Comparison of ENCODE assay signal across 19 cellular contexts in the genomic region with DNA sequence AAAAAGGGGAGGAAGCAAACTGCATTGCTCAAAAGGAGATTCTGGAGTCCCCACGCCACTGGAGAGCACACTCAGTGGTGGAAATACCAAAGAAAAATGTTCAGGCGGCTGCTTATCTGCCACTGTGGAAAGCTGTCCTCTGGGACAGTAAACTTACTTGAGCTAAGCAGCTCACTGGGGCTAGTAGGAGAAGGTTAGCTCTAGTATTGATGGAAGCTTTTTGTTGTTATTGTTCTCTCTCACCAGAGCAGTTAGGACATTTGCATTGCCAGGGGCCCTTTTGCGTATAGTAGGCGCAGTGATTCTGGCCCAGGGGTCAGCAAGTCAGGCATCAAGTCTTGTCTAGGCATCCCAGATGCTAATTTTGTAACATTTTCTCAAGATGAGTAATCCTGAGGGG. TPM values are rescaled to one million over a fixed set of nuclear protein-coding genes. Genes with fewer than 3 reads are reported as not detected.
DNase-seq lines count a peak whose midpoint lies in the region; ATAC-seq and TF ChIP-seq lines count a peak whose summit lies in the region.
"Had no signal": no experiment of that assay in that cellular context is flagged by ENCODE, and none has a peak within 500 bp of the region (broad histone marks: within the 10 kb centered on the region; RNA-seq: fewer than 3 reads in every experiment).

No MANE protein-coding gene starts in this region.

- intact Hi-C loops in ascending aorta (cut with DNase I) = no loop called here

- H3K9ac ChIP-seq in HUES64 (ENCODE audit: low read depth, low read length) = no peak overlapping the region
- H3K9ac ChIP-seq in neural progenitor cell = no peak overlapping the region

- H3K27ac Mint-ChIP-seq in GM23338 (no peak overlapping the region), neural progenitor cell (no peak overlapping the region)
- H3K27ac Mint-ChIP-seq: CD4-positive, CD25-positive, alpha-beta regulatory T cell; IgD-negative memory B cell had no signal

- peak overlapping the region; percentile 59 for H3K4me2 ChIP-seq in GM23338
- H3K4me2 ChIP-seq in neural progenitor cell = no peak overlapping the region

- H3K4me1 Mint-ChIP-seq in GM23338 (peaks cover 9% of the 10 kb centered on the region), neural progenitor cell (peaks cover 9% of the 10 kb centered on the region)
- H3K4me1 Mint-ChIP-seq: CD4-positive, CD25-positive, alpha-beta regulatory T cell had no signal

- H3K27me3 ChIP-seq in GM23338 (ENCODE audit: insufficient read depth) (no peaks in the 10 kb centered on the region), HUES64 (ENCODE audit: insufficient read depth, low read length) (no peaks in the 10 kb centered on the region), neural progenitor cell (no peaks in the 10 kb centered on the region), ascending aorta (no peaks in the 10 kb centered on the region)

- H3K79me2 ChIP-seq in GM23338 (replicated peaks; ENCODE audit: insufficient read depth) = no peaks in the 10 kb centered on the region
- H3K79me2 ChIP-seq in neural progenitor cell (ENCODE audit: low read depth) = no peaks in the 10 kb centered on the region

- H3F3A ChIP-seq in GM23338 (replicated peaks; ENCODE audit: low read depth) (no peaks in the 10 kb centered on the region), neural progenitor cell (ENCODE audit: low read depth) (no peaks in the 10 kb centered on the region)

- H3K4me3 ChIP-seq in GM23338 = no peak overlapping the region
- H3K4me3 ChIP-seq in HUES64 (ENCODE audit: low read length) = no peak overlapping the region
- no peak overlapping the region for H3K4me3 ChIP-seq in neural progenitor cell
- no peak overlapping the region for H3K4me3 ChIP-seq in ascending aorta
- H3K4me3 ChIP-seq: HAP-1 had no signal

- TF ChIP-seq CTCF in GM23338 (conservative IDR thresholded peaks at IDR 0.05; ENCODE audit: low read depth in 2 of 2) = no peak
- TF ChIP-seq CTCF in neural progenitor cell (IDR thresholded peaks at IDR 0.05) = no peak
- TF ChIP-seq CTCF in ascending aorta (IDR thresholded peaks at IDR 0.05) = no peak

- H3K36me3 ChIP-seq in GM23338 (ENCODE audit: insufficient read depth) = peaks cover 2% of the 10 kb centered on the region; the same call in 1 of the 2 replicates
- no peaks in the 10 kb centered on the region for H3K36me3 ChIP-seq in HUES64 (ENCODE audit: insufficient read depth, low read length)
- H3K36me3 ChIP-seq in neural progenitor cell = no peaks in the 10 kb centered on the region
- H3K36me3 ChIP-seq in ascending aorta = no peaks in the 10 kb centered on the region
- H3K36me3 ChIP-seq: HAP-1 had no signal

- peak; percentile 30 for DNase-seq in GM23338 (ENCODE audit: low spot score)
- DNase-seq in foreskin melanocyte = peak; percentile 46
- no peak for DNase-seq in neural progenitor cell (ENCODE audit: low spot score)
- no peak for DNase-seq in SW480 (ENCODE audit: low spot score)
- no peak for DNase-seq in ascending aorta (ENCODE audit: low spot score in 2 of 2)
- DNase-seq: CD4-positive, CD25-positive, alpha-beta regulatory T cell; EL; MV-4-11; NCI-H1694; NCI-H2081; NCI-H2171; NCI-H524 treated with DMSO at 0.1 percent for 48 hours; PC-3 had no signal

- ATAC-seq in GM23338 = peak; percentile 61
- ATAC-seq in GM21786 (IDR thresholded peaks at IDR 0.05; ENCODE audit: unreplicated experiment) = no peak
- ATAC-seq: PC-3, SK-N-SH treated with all-trans-retinoic acid at 6 μM for 48 hours had no signal

- H3K9me3 Mint-ChIP-seq in GM23338 = peaks cover 23% of the 10 kb centered on the region
- peaks cover 9% of the 10 kb centered on the region for H3K9me3 Mint-ChIP-seq in neural progenitor cell

- H2AFZ ChIP-seq in GM23338 = no peak overlapping the region
- H2AFZ ChIP-seq in neural progenitor cell (replicated peaks) = peak overlapping the region; percentile 30

- H3K9me3 ChIP-seq in HUES64 (ENCODE audit: insufficient read depth, low read depth, low read length) (peaks cover 11% of the 10 kb centered on the region), neural progenitor cell (ENCODE audit: low read depth) (peaks cover 8% of the 10 kb centered on the region), ascending aorta (no peaks in the 10 kb centered on the region)
- H3K9me3 ChIP-seq: HAP-1 had no signal

- H3K27ac ChIP-seq in GM23338 (ENCODE audit: low read depth) = no peak overlapping the region
- H3K27ac ChIP-seq in HUES64 (ENCODE audit: low read depth, low read length) = peak overlapping the region; percentile 46; the same call in 1 of the 2 replicates
- H3K27ac ChIP-seq in neural progenitor cell = no peak overlapping the region
- H3K27ac ChIP-seq in ascending aorta = no peak overlapping the region
- H3K27ac ChIP-seq: RWPE1 had no signal

- H4K20me1 ChIP-seq in GM23338 (replicated peaks; ENCODE audit: insufficient read depth) = no peaks in the 10 kb centered on the region
- no peaks in the 10 kb centered on the region for H4K20me1 ChIP-seq in neural progenitor cell (ENCODE audit: low read depth)

- H3K36me3 Mint-ChIP-seq in GM23338 (ENCODE audit: low read depth) (peaks cover 7% of the 10 kb centered on the region; the same call in 2 of the 3 replicates), neural progenitor cell (no peaks in the 10 kb centered on the region)
- H3K36me3 Mint-ChIP-seq: CD4-positive, CD25-positive, alpha-beta regulatory T cell; IgD-negative memory B cell had no signal

- WGBS in HUES64 = 50% methylated on average over 4 of the region's 4 CpGs

- H3K4me3 Mint-ChIP-seq in GM23338 (no peak overlapping the region), neural progenitor cell (no peak overlapping the region)
- H3K4me3 Mint-ChIP-seq: CD4-positive, CD25-positive, alpha-beta regulatory T cell; IgD-negative memory B cell had no signal

- H3K4me1 ChIP-seq in GM23338 (ENCODE audit: insufficient read depth) (peaks cover 12% of the 10 kb centered on the region), HUES64 (ENCODE audit: insufficient read depth, low read length) (peaks cover 14% of the 10 kb centered on the region), neural progenitor cell (peaks cover 12% of the 10 kb centered on the region), ascending aorta (peaks cover 8 to 22% of the 10 kb centered on the region in 2 donors)
- H3K4me1 ChIP-seq: HAP-1 had no signal

- H3K27me3 Mint-ChIP-seq in GM23338 (ENCODE audit: insufficient read depth, low read depth, poor library complexity) (peaks cover 8% of the 10 kb centered on the region), neural progenitor cell (ENCODE audit: insufficient read depth, low read depth) (no peaks in the 10 kb centered on the region)

- no peaks in the 10 kb centered on the region for H3K9me2 ChIP-seq in GM23338 (ENCODE audit: insufficient read depth)

TF ChIP-seq in GM23338, 12 proteins besides CTCF, POLR2A, EP300 and RAD21:
- TF ChIP-seq, protein P1, sequence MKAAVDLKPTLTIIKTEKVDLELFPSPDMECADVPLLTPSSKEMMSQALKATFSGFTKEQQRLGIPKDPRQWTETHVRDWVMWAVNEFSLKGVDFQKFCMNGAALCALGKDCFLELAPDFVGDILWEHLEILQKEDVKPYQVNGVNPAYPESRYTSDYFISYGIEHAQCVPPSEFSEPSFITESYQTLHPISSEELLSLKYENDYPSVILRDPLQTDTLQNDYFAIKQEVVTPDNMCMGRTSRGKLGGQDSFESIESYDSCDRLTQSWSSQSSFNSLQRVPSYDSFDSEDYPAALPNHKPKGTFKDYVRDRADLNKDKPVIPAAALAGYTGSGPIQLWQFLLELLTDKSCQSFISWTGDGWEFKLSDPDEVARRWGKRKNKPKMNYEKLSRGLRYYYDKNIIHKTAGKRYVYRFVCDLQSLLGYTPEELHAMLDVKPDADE (IDR thresholded peaks at IDR 0.05) = no peak
- no peak for TF ChIP-seq STAT1 (IDR thresholded peaks at IDR 0.05; ENCODE audit: unreplicated experiment)
- TF ChIP-seq CREB1 (CRISPR knock-in tag; IDR thresholded peaks at IDR 0.05; ENCODE audit: low read depth) = no peak
- TF ChIP-seq, protein P2, sequence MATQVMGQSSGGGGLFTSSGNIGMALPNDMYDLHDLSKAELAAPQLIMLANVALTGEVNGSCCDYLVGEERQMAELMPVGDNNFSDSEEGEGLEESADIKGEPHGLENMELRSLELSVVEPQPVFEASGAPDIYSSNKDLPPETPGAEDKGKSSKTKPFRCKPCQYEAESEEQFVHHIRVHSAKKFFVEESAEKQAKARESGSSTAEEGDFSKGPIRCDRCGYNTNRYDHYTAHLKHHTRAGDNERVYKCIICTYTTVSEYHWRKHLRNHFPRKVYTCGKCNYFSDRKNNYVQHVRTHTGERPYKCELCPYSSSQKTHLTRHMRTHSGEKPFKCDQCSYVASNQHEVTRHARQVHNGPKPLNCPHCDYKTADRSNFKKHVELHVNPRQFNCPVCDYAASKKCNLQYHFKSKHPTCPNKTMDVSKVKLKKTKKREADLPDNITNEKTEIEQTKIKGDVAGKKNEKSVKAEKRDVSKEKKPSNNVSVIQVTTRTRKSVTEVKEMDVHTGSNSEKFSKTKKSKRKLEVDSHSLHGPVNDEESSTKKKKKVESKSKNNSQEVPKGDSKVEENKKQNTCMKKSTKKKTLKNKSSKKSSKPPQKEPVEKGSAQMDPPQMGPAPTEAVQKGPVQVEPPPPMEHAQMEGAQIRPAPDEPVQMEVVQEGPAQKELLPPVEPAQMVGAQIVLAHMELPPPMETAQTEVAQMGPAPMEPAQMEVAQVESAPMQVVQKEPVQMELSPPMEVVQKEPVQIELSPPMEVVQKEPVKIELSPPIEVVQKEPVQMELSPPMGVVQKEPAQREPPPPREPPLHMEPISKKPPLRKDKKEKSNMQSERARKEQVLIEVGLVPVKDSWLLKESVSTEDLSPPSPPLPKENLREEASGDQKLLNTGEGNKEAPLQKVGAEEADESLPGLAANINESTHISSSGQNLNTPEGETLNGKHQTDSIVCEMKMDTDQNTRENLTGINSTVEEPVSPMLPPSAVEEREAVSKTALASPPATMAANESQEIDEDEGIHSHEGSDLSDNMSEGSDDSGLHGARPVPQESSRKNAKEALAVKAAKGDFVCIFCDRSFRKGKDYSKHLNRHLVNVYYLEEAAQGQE (IDR thresholded peaks at IDR 0.05; ENCODE audit: unreplicated experiment) = no peak
- TF ChIP-seq POLR2AphosphoS5 (IDR thresholded peaks at IDR 0.05; ENCODE audit: low read depth) = no peak
- TF ChIP-seq NANOG (IDR thresholded peaks at IDR 0.05; ENCODE audit: borderline replicate concordance) = no peak
- TF ChIP-seq ZNF331 (CRISPR knock-in tag; IDR thresholded peaks at IDR 0.05; ENCODE audit: low read depth) = no peak
TF ChIP-seq in GM23338: peak in this region for 0.

RNA-seq across cellular contexts. Expression of a gene that starts 15.6 kb away (rescaled TPM):
- 6.8 and 7.9 TPM in 2 replicates for total RNA-seq in GM23338 (2014; rRNA removed; shearing (Covaris generic))
- polyA plus RNA-seq in GM23338 (2016; fragmentation: Nextera tagmentation; extraction: Ambion mirVana) = 3.5 and 4.1 TPM in 2 replicates
- 5.3 TPM for polyA plus RNA-seq in HUES64 (2013, experiment 1 of 2)
- polyA plus RNA-seq in HUES64 (2013, experiment 2 of 2) = 7.7 TPM
- total RNA-seq in neural progenitor cell (ENCODE audit: low replicate concordance) (0.15 and 0.71 TPM in 2 replicates), ascending aorta (151 TPM)

Comparison
In these comparisons a context has a peak if more than half of its experiments do, and no peak if none do; other contexts are left out.
1. DNase-seq: peak in GM23338 (single experiment) and foreskin melanocyte (single experiment); none in neural progenitor cell (single experiment), SW480 (single experiment) and ascending aorta (0 of 2).
2. RNA of a gene that starts 15.6 kb away (total RNA-seq): 151 TPM in ascending aorta (single experiment); 6.8 to 7.9 TPM in GM23338 and 0.15 to 0.71 TPM in neural progenitor cell; every median in the first group is over 10 times any median in the second.